In genomic region chr19:13751436-13751835, GRCh38 we compare ENCODE assay signal across 28 cellular contexts.
"Had no signal": no experiment of that assay in that cellular context is flagged by ENCODE, and none has a peak within 500 bp of the region (broad histone marks: within the 10 kb centered on the region; RNA-seq: fewer than 3 reads in every experiment).

No MANE protein-coding gene starts in this region.

- DNase-seq: colonic mucosa; effector CD8-positive, alpha-beta T cell; endodermal cell; foreskin fibroblast; gastrocnemius medialis; head of caudate nucleus; mucosa of descending colon; naive B cell; sigmoid colon; stimulated activated CD4-positive, alpha-beta T cell treated with anti-CD3 and anti-CD28 coated beads, Interleukin-2, amount 100 ng/mL, for 24 hours; stimulated activated CD4-positive, alpha-beta T cell treated with anti-CD3 and anti-CD28 coated beads, Interleukin-4, amount 100 ng/mL, for 24 hours; stomach; thyroid gland; trophoblast cell had no signal

- H3K27me3 ChIP-seq: colonic mucosa, gastrocnemius medialis, right atrium auricular region, sigmoid colon, stomach, thyroid gland, vagina had no signal

- ATAC-seq: esophagus mucosa; gastrocnemius medialis; left lobe of liver; mucosa of descending colon; natural killer cell treated with Interleukin-12 subunit alpha and Interleukin-12 subunit beta and Interleukin-15 and Interleukin-18, amount 100 ng/mL, for 72 hours; stimulated activated memory B cell treated with anti-CD40 and anti-IgM and Interleukin-4, amounts not matched to agents 10 μg/mL and 1 μg/mL and 100 μg/mL, for 72 hours had no signal

- H3K9me3 ChIP-seq: colonic mucosa, gastrocnemius medialis, mucosa of descending colon, prostate gland, right atrium auricular region, sigmoid colon, stomach, thyroid gland, vagina had no signal

- FAIRE-seq: keratinocyte had no signal

- H3K27ac ChIP-seq: colonic mucosa, epithelial cell of prostate, gastrocnemius medialis, prostate gland, right atrium auricular region, sigmoid colon, stomach, thyroid gland, vagina had no signal

- H3K4me3 ChIP-seq: colonic mucosa, gastrocnemius medialis, lung, mucosa of descending colon, prostate gland, right atrium auricular region, sigmoid colon, stomach, thyroid gland, vagina had no signal

- H3K27ac Mint-ChIP-seq: memory B cell; mesothelial cell of epicardium; stimulated activated memory B cell treated with anti-CD40 and anti-IgM and Interleukin-4, amounts not matched to agents 10 μg/mL and 1 μg/mL and 100 μg/mL, for 72 hours had no signal

- H3K9me3 Mint-ChIP-seq: dendritic cell treated with granulocyte-macrophage colony-stimulating factor and Interleukin-4, amounts not matched to agents 40 ng/mL and 50 ng/mL, for 4 days; memory B cell; naive B cell; natural killer cell treated with Interleukin-12 subunit alpha and Interleukin-12 subunit beta and Interleukin-15 and Interleukin-18, amount 100 ng/mL, for 72 hours; stimulated activated memory B cell treated with anti-CD40 and anti-IgM and Interleukin-4, amounts not matched to agents 10 μg/mL and 1 μg/mL and 100 μg/mL, for 72 hours had no signal

- H3K4me3 Mint-ChIP-seq: dendritic cell treated with granulocyte-macrophage colony-stimulating factor and Interleukin-4, amounts not matched to agents 40 ng/mL and 50 ng/mL, for 4 days; endodermal cell; memory B cell; mesothelial cell of epicardium; natural killer cell treated with Interleukin-12 subunit alpha and Interleukin-12 subunit beta and Interleukin-15 and Interleukin-18, amount 100 ng/mL, for 72 hours; neural crest cell; stimulated activated memory B cell treated with anti-CD40 and anti-IgM and Interleukin-4, amounts not matched to agents 10 μg/mL and 1 μg/mL and 100 μg/mL, for 72 hours had no signal

- H3K27me3 Mint-ChIP-seq: dendritic cell treated with granulocyte-macrophage colony-stimulating factor and Interleukin-4, amounts not matched to agents 40 ng/mL and 50 ng/mL, for 4 days; memory B cell; naive B cell; natural killer cell treated with Interleukin-12 subunit alpha and Interleukin-12 subunit beta and Interleukin-15 and Interleukin-18, amount 100 ng/mL, for 72 hours; stimulated activated memory B cell treated with anti-CD40 and anti-IgM and Interleukin-4, amounts not matched to agents 10 μg/mL and 1 μg/mL and 100 μg/mL, for 72 hours had no signal
